In the genomic region with DNA sequence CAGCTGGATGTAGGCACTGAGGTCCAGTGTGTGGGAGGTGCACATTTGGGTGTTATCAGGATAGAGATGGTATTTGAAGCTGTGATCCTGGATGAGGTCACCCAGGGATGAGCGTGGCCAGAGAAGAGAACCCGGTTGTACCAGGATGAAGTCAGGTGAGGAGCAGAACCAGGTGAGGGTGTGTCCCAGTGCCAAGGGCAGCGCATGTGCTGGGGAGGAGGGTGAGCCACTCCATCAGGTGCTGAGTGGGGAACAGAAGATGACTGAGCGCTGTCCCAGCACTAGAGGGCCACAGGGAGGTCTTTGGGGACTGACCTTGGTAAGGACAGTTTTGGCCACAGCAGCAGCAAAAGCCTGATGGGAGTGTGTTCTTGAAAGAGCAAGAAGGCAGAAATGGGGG, we compare ENCODE assay signal across 21 cellular contexts. TPM values are rescaled to one million over a fixed set of nuclear protein-coding genes. Genes with fewer than 3 reads are reported as not detected.
DNase-seq lines count a peak whose midpoint lies in the region; ATAC-seq, FAIRE-seq and TF ChIP-seq lines count a peak whose summit lies in the region.
"Had no signal": no experiment of that assay in that cellular context is flagged by ENCODE, and none has a peak within 500 bp of the region (broad histone marks: within the 10 kb centered on the region; RNA-seq: fewer than 3 reads in every experiment).

No MANE protein-coding gene starts in this region.

- H3K4me3 Mint-ChIP-seq in endothelial cell (ENCODE audit: unreplicated experiment): peak overlapping the region; percentile 61
- H3K4me3 Mint-ChIP-seq: activated CD4-positive, alpha-beta T cell treated with anti-CD3 and anti-CD28 coated beads, Interleukin-2, amount 10 ng/mL, durations not matched to agents 24 days and 14 days; type B pancreatic cell had no signal

- H3K36me3 Mint-ChIP-seq in endothelial cell (ENCODE audit: low read depth, unreplicated experiment): peaks cover 13% of the 10 kb centered on the region

- TF ChIP-seq POLR2A in HepG2 (IDR thresholded peaks at IDR 0.05; ENCODE audit: insufficient read depth in 1 of 2, low read depth in 2 of 2, low read length in 2 of 2) (no peak), right lobe of liver (IDR thresholded peaks at IDR 0.05) (no peak)

- H3K79me2 ChIP-seq in HepG2 (ENCODE audit: insufficient read depth, low read length): no peaks in the 10 kb centered on the region

- POLR2A ChIA-PET in HepG2 (lab: Yijun Ruan, JAX): no interaction called here
- POLR2A ChIA-PET in HEK293T (lab: Yijun Ruan, JAX): interaction anchor here (1.1 kb wide), 1 partner anchor 100 kb away, joined by 3 read pairs; a partner anchor contains a TSS

- FAIRE-seq in HepG2 (lab: Jason Lieb, UNC): peak; percentile 36
- FAIRE-seq: GM18507 had no signal

- ATAC-seq in HepG2: peak; percentile 13; the same call in 1 of the 3 replicates
- no peak for ATAC-seq in right lobe of liver
- no peak for ATAC-seq in HG02981 (IDR thresholded peaks at IDR 0.05; ENCODE audit: unreplicated experiment)
- ATAC-seq in HG03097 (IDR thresholded peaks at IDR 0.05; ENCODE audit: low FRiP score, unreplicated experiment): no peak

- H2AFZ ChIP-seq in HepG2 (ENCODE audit: low read length): no peak overlapping the region

- no peaks in the 10 kb centered on the region for H3K9me3 ChIP-seq in HepG2 (ENCODE audit: low read length)
- H3K9me3 ChIP-seq in right lobe of liver: no peaks in the 10 kb centered on the region

- H3K4me1 ChIP-seq in HepG2 (ENCODE audit: insufficient read depth, low read length) (peaks cover 52% of the 10 kb centered on the region), right lobe of liver (peaks cover 0 to 6% (median 0%) of the 10 kb centered on the region in 4 donors)

- peaks cover 2% of the 10 kb centered on the region for H3K27me3 Mint-ChIP-seq in endothelial cell (ENCODE audit: unreplicated experiment)
- H3K27me3 Mint-ChIP-seq: activated CD4-positive, alpha-beta T cell treated with anti-CD3 and anti-CD28 coated beads, Interleukin-2, amount 10 ng/mL, durations not matched to agents 24 days and 14 days; type B pancreatic cell had no signal

- CTCF ChIA-PET in HepG2 (lab: Yijun Ruan, JAX; ENCODE audit: low intra/inter-chr PET ratio, low total read pairs): no interaction called here
- CTCF ChIA-PET in HEK293T (lab: Yijun Ruan, JAX): no interaction called here

- peak; percentile 37; the same call in 1 of the 2 replicates for TF ChIP-seq RAD21 in HepG2 (CRISPR knock-in tag; IDR thresholded peaks at IDR 0.05)

- no peak overlapping the region for H3K9ac ChIP-seq in HepG2 (ENCODE audit: insufficient read depth, low read depth, low read length)
- H3K9ac ChIP-seq: KMS-11 had no signal

- peaks cover 13% of the 10 kb centered on the region for H3K4me1 Mint-ChIP-seq in endothelial cell (ENCODE audit: unreplicated experiment)

- WGBS in HepG2 (ENCODE audit: low lambda C conversion rate): 57% methylated on average over 4 of the region's 4 CpGs
- WGBS in right lobe of liver (ENCODE audit: insufficient coverage, low coverage, low lambda C conversion rate, missing lambda C conversion rate): 80% methylated on average over 1 of the region's 4 CpGs

- H3K27ac Mint-ChIP-seq in endothelial cell (ENCODE audit: unreplicated experiment): no peak overlapping the region
- H3K27ac Mint-ChIP-seq: type B pancreatic cell had no signal

- H3K27ac ChIP-seq in HepG2 (ENCODE audit: extremely low read length, insufficient read depth, low read length): no peak overlapping the region
- H3K27ac ChIP-seq in right lobe of liver: no peak overlapping the region
- H3K27ac ChIP-seq in VCaP: peak overlapping the region; percentile 99
- H3K27ac ChIP-seq: coronary artery, HL-60, KMS-11 had no signal

- no TSS peak for BruUV-seq in HepG2 (replicated peaks; lab: Mats Ljungman, UMichigan)

- H3K36me3 ChIP-seq in HepG2 (replicated peaks in 1 of 2; ENCODE audit: control insufficient read depth in 1 of 2, insufficient read depth in 2 of 2, low read length in 2 of 2) (no peaks in the 10 kb centered on the region), right lobe of liver (peaks cover 0 to 3% (median 0%) of the 10 kb centered on the region in 4 donors)

- no peaks in the 10 kb centered on the region for H3K9me3 Mint-ChIP-seq in endothelial cell (ENCODE audit: unreplicated experiment)
- H3K9me3 Mint-ChIP-seq: activated CD4-positive, alpha-beta T cell treated with anti-CD3 and anti-CD28 coated beads, Interleukin-2, amount 10 ng/mL, durations not matched to agents 24 days and 14 days; type B pancreatic cell had no signal

- in situ Hi-C loops in HepG2 (cut with HindIII; ENCODE audit: extremely low pct_ligation_motif_present, low pct_unique_long_range_greater_than_20kb): no loop called here

- DNase-seq in HepG2 (ENCODE audit: low spot score): no peak
- DNase-seq in right lobe of liver: no peak
- DNase-seq in endothelial cell (ENCODE audit: low spot score): no peak
- no peak for DNase-seq in stimulated activated CD4-positive, alpha-beta T cell treated with anti-CD3 and anti-CD28 coated beads, Interleukin-4, amount 100 ng/mL, for 24 hours
- no peak for DNase-seq in HEK293T (ENCODE audit: extremely low spot score)
- DNase-seq: ACHN; activated CD4-positive, alpha-beta T cell treated with anti-CD3 and anti-CD28 coated beads, Interleukin-2, amount 10 ng/mL, durations not matched to agents 24 days and 14 days; activated T-cell treated with anti-CD3 and anti-CD28 coated beads, Interleukin-2, amount 50 U/mL, for 48 hours; aorta; islet precursor cell; NCI-H345; SHP77; T-helper 9 cell had no signal

- H3K4me3 ChIP-seq in HepG2 (replicated peaks in 1 of 3; ENCODE audit: insufficient read depth in 1 of 3, low read depth in 2 of 3, low read length in 3 of 3) (no peak overlapping the region), right lobe of liver (no peak overlapping the region)
- H3K4me3 ChIP-seq: coronary artery had no signal

- H3K27me3 ChIP-seq in HepG2 (ENCODE audit: control insufficient read depth in 1 of 2, insufficient read depth in 2 of 2, low read length in 2 of 2): no peaks in the 10 kb centered on the region
- H3K27me3 ChIP-seq in right lobe of liver: no peaks in the 10 kb centered on the region

- H3K4me2 ChIP-seq in HepG2 (ENCODE audit: low read depth, low read length): no peak overlapping the region
- H3K4me2 ChIP-seq: KMS-11 had no signal

- no peak for TF ChIP-seq EP300 in HepG2 (IDR thresholded peaks at IDR 0.05; ENCODE audit: low read depth in 2 of 2, low read length in 2 of 2)
- TF ChIP-seq EP300 in HepG2 (CRISPR knock-in tag; IDR thresholded peaks at IDR 0.05; ENCODE audit: borderline replicate concordance): no peak

- no peaks in the 10 kb centered on the region for H4K20me1 ChIP-seq in HepG2 (ENCODE audit: insufficient read depth, low read length)

- intact Hi-C loops in HepG2 (cut with micrococcal nuclease; ENCODE audit: unreplicated experiment) (no loop called here), right lobe of liver (cut with DNase I) (no loop called here)

- TF ChIP-seq CTCF in HepG2 (CRISPR knock-in tag; IDR thresholded peaks at IDR 0.05) (peak; percentile 52), right lobe of liver (IDR thresholded peaks at IDR 0.05) (no peak), VCaP (conservative IDR thresholded peaks at IDR 0.05) (peak; percentile 30), endothelial cell (IDR thresholded peaks at IDR 0.05; ENCODE audit: unreplicated experiment) (no peak)

RNA-seq across cellular contexts. Expression of a gene that starts 2.7 kb away (rescaled TPM):
- 84.4 and 93.9 TPM in 2 replicates for total RNA-seq in HepG2 (2016; rRNA removed; fragmentation: Illumina TruSeq; extraction: Trizol)
- 41.1 and 42.9 TPM in 2 replicates for total RNA-seq in HepG2 (2016; cell fraction: cytosol; rRNA removed; fragmentation: Illumina TruSeq; extraction: Trizol; ENCODE audit: low read depth)
- total RNA-seq in HepG2 (2016; cell fraction: insoluble cytoplasmic fraction; rRNA removed; fragmentation: Illumina TruSeq; extraction: Trizol): 84.6 and 107 TPM in 2 replicates
- total RNA-seq in HepG2 (2016; cell fraction: membrane; rRNA removed; fragmentation: Illumina TruSeq; extraction: Trizol): 42.2 and 46.1 TPM in 2 replicates
- 24.2 and 31.3 TPM in 2 replicates for total RNA-seq in HepG2 (2016; cell fraction: nucleus; rRNA removed; fragmentation: Illumina TruSeq; extraction: Trizol)
- polyA plus RNA-seq in HepG2 (2011; rRNA removed): 82.9 and 86.3 TPM in 2 replicates
- polyA plus RNA-seq in HepG2 (2011; cell fraction: cytosol; rRNA removed): 95.6 and 112 TPM in 2 replicates
- 37.9 and 39.8 TPM in 2 replicates for polyA plus RNA-seq in HepG2 (2011; cell fraction: nucleus; rRNA removed)
- polyA plus RNA-seq in HepG2 (2012): 58.0 and 65.9 TPM in 2 replicates
- polyA plus RNA-seq in HepG2 (2016; cell fraction: cytosol; fragmentation: Illumina TruSeq; extraction: Trizol; ENCODE audit: low read depth): 53.8 and 56.3 TPM in 2 replicates
- polyA plus RNA-seq in HepG2 (2016; cell fraction: insoluble cytoplasmic fraction; fragmentation: Illumina TruSeq; extraction: Trizol; ENCODE audit: low read depth): 117 and 123 TPM in 2 replicates
- 40.2 and 43.5 TPM in 2 replicates for polyA plus RNA-seq in HepG2 (2016; cell fraction: membrane; fragmentation: Illumina TruSeq; extraction: Trizol; ENCODE audit: low read depth)
- 52.2 and 55.0 TPM in 2 replicates for polyA plus RNA-seq in HepG2 (2016; cell fraction: nucleus; fragmentation: Illumina TruSeq; extraction: Trizol; ENCODE audit: insufficient read depth, low read depth)
- 36.6 and 96.3 TPM in 2 replicates for polyA minus RNA-seq in HepG2 (2011; rRNA and poly(A)+ RNA removed; ENCODE audit: low replicate concordance)
- polyA minus RNA-seq in HepG2 (2011; cell fraction: cytosol; rRNA and poly(A)+ RNA removed): 34.4 and 36.9 TPM in 2 replicates
- polyA minus RNA-seq in HepG2 (2011; cell fraction: nucleus; rRNA and poly(A)+ RNA removed): 8.1 and 12.2 TPM in 2 replicates
- 10 to 100 TPM in 3 of 6 experiments, 1 to 10 TPM in 3; 7.3 to 26.2 (median 10.0) TPM for total RNA-seq in right lobe of liver
- total RNA-seq in endothelial cell (ENCODE audit: unreplicated experiment): 66.4 TPM

RNA-seq across cellular contexts. Expression of a gene that starts 10.5 kb away (rescaled TPM):
- total RNA-seq in HepG2 (2016; rRNA removed; fragmentation: Illumina TruSeq; extraction: Trizol) (20.7 and 22.6 TPM in 2 replicates), right lobe of liver (10 to 100 TPM in 1 of 6 experiments, 1 to 10 TPM in 5; 6.4 to 10.3 (median 8.7) TPM), endothelial cell (ENCODE audit: unreplicated experiment) (19.4 TPM)
- 12.1 and 12.4 TPM in 2 replicates for total RNA-seq in HepG2 (2016; cell fraction: cytosol; rRNA removed; fragmentation: Illumina TruSeq; extraction: Trizol; ENCODE audit: low read depth)
- total RNA-seq in HepG2 (2016; cell fraction: insoluble cytoplasmic fraction; rRNA removed; fragmentation: Illumina TruSeq; extraction: Trizol): 18.5 and 24.1 TPM in 2 replicates
- total RNA-seq in HepG2 (2016; cell fraction: membrane; rRNA removed; fragmentation: Illumina TruSeq; extraction: Trizol): 27.2 and 28.7 TPM in 2 replicates
- total RNA-seq in HepG2 (2016; cell fraction: nucleus; rRNA removed; fragmentation: Illumina TruSeq; extraction: Trizol): 11.7 and 12.8 TPM in 2 replicates
- 19.1 and 21.2 TPM in 2 replicates for polyA plus RNA-seq in HepG2 (2011; rRNA removed)
- polyA plus RNA-seq in HepG2 (2011; cell fraction: cytosol; rRNA removed): 16.1 and 20.9 TPM in 2 replicates
- polyA plus RNA-seq in HepG2 (2011; cell fraction: nucleus; rRNA removed): 17.0 and 18.7 TPM in 2 replicates
- polyA plus RNA-seq in HepG2 (2012): 5.5 and 18.8 TPM in 2 replicates
- 17.8 and 20.3 TPM in 2 replicates for polyA plus RNA-seq in HepG2 (2016; cell fraction: cytosol; fragmentation: Illumina TruSeq; extraction: Trizol; ENCODE audit: low read depth)
- polyA plus RNA-seq in HepG2 (2016; cell fraction: insoluble cytoplasmic fraction; fragmentation: Illumina TruSeq; extraction: Trizol; ENCODE audit: low read depth): 31.4 and 39.7 TPM in 2 replicates
- 29.3 and 33.3 TPM in 2 replicates for polyA plus RNA-seq in HepG2 (2016; cell fraction: membrane; fragmentation: Illumina TruSeq; extraction: Trizol; ENCODE audit: low read depth)
- 27.1 and 31.4 TPM in 2 replicates for polyA plus RNA-seq in HepG2 (2016; cell fraction: nucleus; fragmentation: Illumina TruSeq; extraction: Trizol; ENCODE audit: insufficient read depth, low read depth)
- 13.9 and 15.8 TPM in 2 replicates for polyA minus RNA-seq in HepG2 (2011; rRNA and poly(A)+ RNA removed; ENCODE audit: low replicate concordance)
- 8.7 and 13.6 TPM in 2 replicates for polyA minus RNA-seq in HepG2 (2011; cell fraction: cytosol; rRNA and poly(A)+ RNA removed)
- 3.9 and 5.5 TPM in 2 replicates for polyA minus RNA-seq in HepG2 (2011; cell fraction: nucleus; rRNA and poly(A)+ RNA removed)

RNA-seq across cellular contexts. Expression of a gene that starts 19.9 kb away (rescaled TPM):
- total RNA-seq in HepG2 (2016; rRNA removed; fragmentation: Illumina TruSeq; extraction: Trizol) (3.9 and 4.2 TPM in 2 replicates), right lobe of liver (1 to 10 TPM; 1.9 to 2.5 (median 2.3) TPM), endothelial cell (ENCODE audit: unreplicated experiment) (not detected)
- 1.3 and 1.9 TPM in 2 replicates for total RNA-seq in HepG2 (2016; cell fraction: cytosol; rRNA removed; fragmentation: Illumina TruSeq; extraction: Trizol; ENCODE audit: low read depth)
- total RNA-seq in HepG2 (2016; cell fraction: insoluble cytoplasmic fraction; rRNA removed; fragmentation: Illumina TruSeq; extraction: Trizol): 3.0 and 4.3 TPM in 2 replicates
- total RNA-seq in HepG2 (2016; cell fraction: membrane; rRNA removed; fragmentation: Illumina TruSeq; extraction: Trizol): 4.3 and 4.5 TPM in 2 replicates
- 1.9 and 2.1 TPM in 2 replicates for total RNA-seq in HepG2 (2016; cell fraction: nucleus; rRNA removed; fragmentation: Illumina TruSeq; extraction: Trizol)
- 2.8 and 3.1 TPM in 2 replicates for polyA plus RNA-seq in HepG2 (2011; rRNA removed)
- polyA plus RNA-seq in HepG2 (2011; cell fraction: cytosol; rRNA removed): 1.7 and 2.0 TPM in 2 replicates
- polyA plus RNA-seq in HepG2 (2011; cell fraction: nucleus; rRNA removed): 2.5 and 2.9 TPM in 2 replicates
- polyA plus RNA-seq in HepG2 (2012): 1.5 and 1.9 TPM in 2 replicates
- 1.2 TPM in 2 replicates for polyA plus RNA-seq in HepG2 (2016; cell fraction: cytosol; fragmentation: Illumina TruSeq; extraction: Trizol; ENCODE audit: low read depth)
- polyA plus RNA-seq in HepG2 (2016; cell fraction: insoluble cytoplasmic fraction; fragmentation: Illumina TruSeq; extraction: Trizol; ENCODE audit: low read depth): 2.9 and 5.0 TPM in 2 replicates
- polyA plus RNA-seq in HepG2 (2016; cell fraction: membrane; fragmentation: Illumina TruSeq; extraction: Trizol; ENCODE audit: low read depth): 2.3 and 2.5 TPM in 2 replicates
- polyA plus RNA-seq in HepG2 (2016; cell fraction: nucleus; fragmentation: Illumina TruSeq; extraction: Trizol; ENCODE audit: insufficient read depth, low read depth): 3.7 and 4.3 TPM in 2 replicates
- 0.70 and 5.7 TPM in 2 replicates for polyA minus RNA-seq in HepG2 (2011; rRNA and poly(A)+ RNA removed; ENCODE audit: low replicate concordance)
- polyA minus RNA-seq in HepG2 (2011; cell fraction: cytosol; rRNA and poly(A)+ RNA removed): 1.9 and 2.0 TPM in 2 replicates
- 1.2 and 1.3 TPM in 2 replicates for polyA minus RNA-seq in HepG2 (2011; cell fraction: nucleus; rRNA and poly(A)+ RNA removed)
- total RNA-seq: activated CD4-positive, alpha-beta T cell treated with anti-CD3 and anti-CD28 coated beads, Interleukin-2, amount 10 ng/mL, durations not matched to agents 24 days and 14 days had no signal

RNA-seq across cellular contexts. Expression of a gene that starts 24.3 kb away (rescaled TPM):
- 33.2 and 36.3 TPM in 2 replicates for total RNA-seq in HepG2 (2016; rRNA removed; fragmentation: Illumina TruSeq; extraction: Trizol)
- 17.6 and 24.5 TPM in 2 replicates for total RNA-seq in HepG2 (2016; cell fraction: cytosol; rRNA removed; fragmentation: Illumina TruSeq; extraction: Trizol; ENCODE audit: low read depth)
- 27.9 and 37.1 TPM in 2 replicates for total RNA-seq in HepG2 (2016; cell fraction: insoluble cytoplasmic fraction; rRNA removed; fragmentation: Illumina TruSeq; extraction: Trizol)
- total RNA-seq in HepG2 (2016; cell fraction: membrane; rRNA removed; fragmentation: Illumina TruSeq; extraction: Trizol): 28.3 and 36.0 TPM in 2 replicates
- 15.6 and 16.8 TPM in 2 replicates for total RNA-seq in HepG2 (2016; cell fraction: nucleus; rRNA removed; fragmentation: Illumina TruSeq; extraction: Trizol)
- polyA plus RNA-seq in HepG2 (2011; rRNA removed): 7.4 and 8.9 TPM in 2 replicates
- 10.6 and 22.0 TPM in 2 replicates for polyA plus RNA-seq in HepG2 (2011; cell fraction: cytosol; rRNA removed)
- polyA plus RNA-seq in HepG2 (2011; cell fraction: nucleus; rRNA removed): 12.6 and 14.5 TPM in 2 replicates
- polyA plus RNA-seq in HepG2 (2012): 7.4 and 9.2 TPM in 2 replicates
- 17.6 and 24.3 TPM in 2 replicates for polyA plus RNA-seq in HepG2 (2016; cell fraction: cytosol; fragmentation: Illumina TruSeq; extraction: Trizol; ENCODE audit: low read depth)
- 34.5 and 41.1 TPM in 2 replicates for polyA plus RNA-seq in HepG2 (2016; cell fraction: insoluble cytoplasmic fraction; fragmentation: Illumina TruSeq; extraction: Trizol; ENCODE audit: low read depth)
- polyA plus RNA-seq in HepG2 (2016; cell fraction: membrane; fragmentation: Illumina TruSeq; extraction: Trizol; ENCODE audit: low read depth): 30.7 and 35.8 TPM in 2 replicates
- polyA plus RNA-seq in HepG2 (2016; cell fraction: nucleus; fragmentation: Illumina TruSeq; extraction: Trizol; ENCODE audit: insufficient read depth, low read depth): 28.3 and 35.8 TPM in 2 replicates
- polyA minus RNA-seq in HepG2 (2011; rRNA and poly(A)+ RNA removed; ENCODE audit: low replicate concordance): 16.9 and 20.3 TPM in 2 replicates
- 9.3 and 12.0 TPM in 2 replicates for polyA minus RNA-seq in HepG2 (2011; cell fraction: cytosol; rRNA and poly(A)+ RNA removed)
- 3.4 and 3.6 TPM in 2 replicates for polyA minus RNA-seq in HepG2 (2011; cell fraction: nucleus; rRNA and poly(A)+ RNA removed)
- 10 to 100 TPM in 2 of 6 experiments, 1 to 10 TPM in 4; 4.2 to 13.8 (median 5.8) TPM for total RNA-seq in right lobe of liver
- 4.8 TPM for total RNA-seq in endothelial cell (ENCODE audit: unreplicated experiment)

RNA-seq across cellular contexts. Expression of a gene that starts 41.6 kb away (rescaled TPM):
- 3.4 and 9.3 TPM in 2 replicates for total RNA-seq in HepG2 (2016; rRNA removed; fragmentation: Illumina TruSeq; extraction: Trizol)
- total RNA-seq in HepG2 (2016; cell fraction: cytosol; rRNA removed; fragmentation: Illumina TruSeq; extraction: Trizol; ENCODE audit: low read depth): 1.5 and 2.2 TPM in 2 replicates
- 3.2 and 9.6 TPM in 2 replicates for total RNA-seq in HepG2 (2016; cell fraction: insoluble cytoplasmic fraction; rRNA removed; fragmentation: Illumina TruSeq; extraction: Trizol)
- 1.3 and 2.0 TPM in 2 replicates for total RNA-seq in HepG2 (2016; cell fraction: membrane; rRNA removed; fragmentation: Illumina TruSeq; extraction: Trizol)
- 8.8 and 12.8 TPM in 2 replicates for total RNA-seq in HepG2 (2016; cell fraction: nucleus; rRNA removed; fragmentation: Illumina TruSeq; extraction: Trizol)
- polyA plus RNA-seq in HepG2 (2011; rRNA removed): 33.9 and 67.5 TPM in 2 replicates
- 24.8 and 27.3 TPM in 2 replicates for polyA plus RNA-seq in HepG2 (2011; cell fraction: cytosol; rRNA removed)
- 178 and 181 TPM in 2 replicates for polyA plus RNA-seq in HepG2 (2011; cell fraction: nucleus; rRNA removed)
- 30.3 and 30.5 TPM in 2 replicates for polyA plus RNA-seq in HepG2 (2012)
- 1.1 and 1.2 TPM in 2 replicates for polyA plus RNA-seq in HepG2 (2016; cell fraction: cytosol; fragmentation: Illumina TruSeq; extraction: Trizol; ENCODE audit: low read depth)
- polyA plus RNA-seq in HepG2 (2016; cell fraction: insoluble cytoplasmic fraction; fragmentation: Illumina TruSeq; extraction: Trizol; ENCODE audit: low read depth): 2.4 and 2.9 TPM in 2 replicates
- 2.0 and 2.1 TPM in 2 replicates for polyA plus RNA-seq in HepG2 (2016; cell fraction: membrane; fragmentation: Illumina TruSeq; extraction: Trizol; ENCODE audit: low read depth)
- 23.7 and 32.1 TPM in 2 replicates for polyA plus RNA-seq in HepG2 (2016; cell fraction: nucleus; fragmentation: Illumina TruSeq; extraction: Trizol; ENCODE audit: insufficient read depth, low read depth)
- polyA minus RNA-seq in HepG2 (2011; rRNA and poly(A)+ RNA removed; ENCODE audit: low replicate concordance): 0.09 and 15.4 TPM in 2 replicates
- 6.0 and 9.8 TPM in 2 replicates for polyA minus RNA-seq in HepG2 (2011; cell fraction: cytosol; rRNA and poly(A)+ RNA removed)
- 13.3 and 19.3 TPM in 2 replicates for polyA minus RNA-seq in HepG2 (2011; cell fraction: nucleus; rRNA and poly(A)+ RNA removed)
- 1 to 10 TPM in 5 of 6 experiments, under 1 TPM in 1; 0.83 to 3.5 (median 1.4) TPM for total RNA-seq in right lobe of liver
- total RNA-seq in endothelial cell (ENCODE audit: unreplicated experiment): not detected

Comparison
In these comparisons a context has a peak if more than half of its experiments do, and no peak if none do; other contexts are left out.
1. CTCF ChIP-seq: peak in HepG2 (single experiment) and VCaP (single experiment); none in right lobe of liver (0 of 4) and endothelial cell (single experiment).